Comparison of ENCODE assay signal across 14 cellular contexts in the genomic region with DNA sequence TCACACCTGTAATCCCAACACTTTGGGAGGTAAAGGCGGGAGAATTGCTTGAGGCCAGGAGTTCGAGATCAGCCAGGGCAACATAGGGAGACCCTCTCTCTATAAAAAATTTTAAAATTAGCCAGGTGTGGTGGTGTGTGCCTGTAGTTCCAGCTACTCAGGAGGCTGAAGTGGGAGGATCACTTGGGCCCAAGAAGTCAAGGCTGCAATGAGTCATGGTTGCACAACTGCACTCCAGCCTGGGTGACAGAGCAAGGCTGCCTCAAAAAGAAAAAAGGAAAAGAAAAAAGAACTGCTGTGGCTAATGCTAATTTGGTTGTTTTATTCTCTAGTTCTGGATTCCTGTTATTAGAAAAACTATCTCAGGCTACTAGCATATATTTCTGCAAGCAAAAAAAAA.
DNase-seq lines count a peak whose midpoint lies in the region; ATAC-seq and TF ChIP-seq lines count a peak whose summit lies in the region.
"Had no signal": no experiment of that assay in that cellular context is flagged by ENCODE, and none has a peak within 500 bp of the region (broad histone marks: within the 10 kb centered on the region; RNA-seq: fewer than 3 reads in every experiment).

No MANE protein-coding gene starts in this region.

- ATAC-seq in GM21367 (IDR thresholded peaks at IDR 0.05; ENCODE audit: unreplicated experiment), result no peak
- ATAC-seq in GM18873 (IDR thresholded peaks at IDR 0.05; ENCODE audit: low FRiP score, unreplicated experiment), result no peak

- no peak overlapping the region for H3K4me3 ChIP-seq in fibroblast of pulmonary artery (replicated peaks; ENCODE audit: low read depth, low read length)

- peak; percentile 10 for DNase-seq in EH (ENCODE audit: low read depth)
- DNase-seq in HCEC 1CT, result peak; percentile 18
- DNase-seq in RKO (ENCODE audit: low spot score), result peak; percentile 11
- DNase-seq in fibroblast of pulmonary artery (ENCODE audit: low read depth), result peak; percentile 27
- DNase-seq in hypothalamus (lab: John Stamatoyannopoulos, UW), result no peak
- DNase-seq: activated B cell treated with CpG ODN at 0.5 μM for 24 hours, amygdala, head of caudate nucleus, islet precursor cell, NCI-H2029 treated with DMSO at 0.1 percent for 48 hours, NCI-H526 treated with DMSO at 0.1 percent for 48 hours, T-helper 1 cell had no signal

- TF ChIP-seq CTCF in fibroblast of pulmonary artery (IDR thresholded peaks at IDR 0.05; ENCODE audit: low read length, missing control alignments), result no peak

Comparison
In these comparisons a context has a peak if more than half of its experiments do, and no peak if none do; other contexts are left out.
1. DNase-seq: peak in EH (single experiment), HCEC 1CT (single experiment), RKO (single experiment) and fibroblast of pulmonary artery (single experiment); none in hypothalamus (0 of 51).